In genomic region chr15:61660579-61660978, GRCh38 we compare ENCODE assay signal across 21 cellular contexts.
DNase-seq lines count a peak whose midpoint lies in the region; ATAC-seq and TF ChIP-seq lines count a peak whose summit lies in the region.
"Had no signal": no experiment of that assay in that cellular context is flagged by ENCODE, and none has a peak within 500 bp of the region (broad histone marks: within the 10 kb centered on the region; RNA-seq: fewer than 3 reads in every experiment).

No MANE protein-coding gene starts in this region.

- no peaks in the 10 kb centered on the region for H3K9me3 Mint-ChIP-seq in activated CD4-positive, alpha-beta T cell treated with anti-CD3 and anti-CD28 coated beads for 36 hours (ENCODE audit: low read depth)

- peak; percentile 67 for DNase-seq in GM03348 (ENCODE audit: low spot score)
- peak; percentile 31 for DNase-seq in amniotic epithelial cell (ENCODE audit: low read depth)
- DNase-seq in fibroblast of pulmonary artery (ENCODE audit: low read depth): peak; percentile 4
- DNase-seq in smooth muscle cell (lab: John Stamatoyannopoulos, UW; ENCODE audit: unreplicated experiment): no peak
- no peak for DNase-seq in posterior vena cava (ENCODE audit: low spot score)
- no peak for DNase-seq in activated CD4-positive, alpha-beta T cell treated with anti-CD3 and anti-CD28 coated beads for 36 hours
- no peak for DNase-seq in activated T-cell treated with anti-CD3 and anti-CD28 coated beads, Interleukin-2, amount 50 U/mL, for 48 hours
- DNase-seq in DMS 273 treated with DMSO at 0.1 percent for 48 hours (lab: John Stamatoyannopoulos, UW): no peak
- DNase-seq: activated CD4-positive, alpha-beta T cell treated with anti-CD3 and anti-CD28 coated beads for 4 hours; activated gamma-delta T cell treated with Interleukin-2 at 50 U/mL for 16 hours; anterior cingulate cortex; DMS53; NCI-H1417; NCI-H774; Peyer's patch; SK-N-SH; stimulated activated CD4-positive, alpha-beta T cell treated with anti-CD3 and anti-CD28 coated beads, Interleukin-2, amount 100 ng/mL, for 24 hours had no signal

- peak overlapping the region; percentile 36 for H3K4me2 ChIP-seq in smooth muscle cell
- H3K4me2 ChIP-seq: BLaER1 treated with 17β-estradiol and CSF1 and Interleukin-3, amounts not matched to agents 10 nM and 100 nM; SK-N-SH had no signal

- 70% methylated on average over 2 of the region's 2 CpGs for WGBS in smooth muscle cell (ENCODE audit: low lambda C conversion rate)

- H3K4me1 Mint-ChIP-seq in activated CD4-positive, alpha-beta T cell treated with anti-CD3 and anti-CD28 coated beads for 36 hours: no peaks in the 10 kb centered on the region

- H3K27ac ChIP-seq in smooth muscle cell (ENCODE audit: low read depth): peak overlapping the region; percentile 55
- H3K27ac ChIP-seq: BLaER1 treated with 17β-estradiol and CSF1 and Interleukin-3, amounts not matched to agents 10 nM and 100 nM had no signal

- TF ChIP-seq CTCF in fibroblast of pulmonary artery (IDR thresholded peaks at IDR 0.05; ENCODE audit: low read length, missing control alignments) (no peak), smooth muscle cell (IDR thresholded peaks at IDR 0.05; ENCODE audit: borderline replicate concordance, insufficient read depth, poor library complexity, severe bottlenecking) (no peak)

- no peaks in the 10 kb centered on the region for H3K27me3 ChIP-seq in smooth muscle cell (ENCODE audit: low read depth)
- H3K27me3 ChIP-seq: BLaER1 treated with 17β-estradiol and CSF1 and Interleukin-3, amounts not matched to agents 10 nM and 100 nM; Peyer's patch had no signal

- H3K27ac Mint-ChIP-seq in activated CD4-positive, alpha-beta T cell treated with anti-CD3 and anti-CD28 coated beads for 36 hours: no peak overlapping the region
- H3K27ac Mint-ChIP-seq: dendritic cell treated with granulocyte-macrophage colony-stimulating factor and Interleukin-4, amounts not matched to agents 40 ng/mL and 50 ng/mL, for 4 days; mesothelial cell of epicardium had no signal

- POLR2A ChIA-PET in activated CD4-positive, alpha-beta T cell treated with anti-CD3 and anti-CD28 coated beads for 36 hours (lab: Charles Lee): no interaction called here

- no peak overlapping the region for H3K4me3 ChIP-seq in fibroblast of pulmonary artery (replicated peaks; ENCODE audit: low read depth, low read length)
- no peak overlapping the region for H3K4me3 ChIP-seq in smooth muscle cell
- H3K4me3 ChIP-seq: BLaER1 treated with 17β-estradiol and CSF1 and Interleukin-3, amounts not matched to agents 10 nM and 100 nM; Peyer's patch had no signal

- peaks cover 23% of the 10 kb centered on the region for H3K27me3 Mint-ChIP-seq in activated CD4-positive, alpha-beta T cell treated with anti-CD3 and anti-CD28 coated beads for 36 hours
- H3K27me3 Mint-ChIP-seq: dendritic cell treated with granulocyte-macrophage colony-stimulating factor and Interleukin-4, amounts not matched to agents 40 ng/mL and 50 ng/mL, for 4 days had no signal

- H2AFZ ChIP-seq in smooth muscle cell (ENCODE audit: low read depth): no peak overlapping the region

- H3K4me1 ChIP-seq in smooth muscle cell (ENCODE audit: low read depth): no peaks in the 10 kb centered on the region
- H3K4me1 ChIP-seq: BLaER1 treated with 17β-estradiol and CSF1 and Interleukin-3, amounts not matched to agents 10 nM and 100 nM; Peyer's patch had no signal

- peaks cover 9% of the 10 kb centered on the region for H3F3A ChIP-seq in smooth muscle cell (ENCODE audit: low read depth)

- H3K4me3 Mint-ChIP-seq in activated CD4-positive, alpha-beta T cell treated with anti-CD3 and anti-CD28 coated beads for 36 hours: no peak overlapping the region
- H3K4me3 Mint-ChIP-seq: dendritic cell treated with granulocyte-macrophage colony-stimulating factor and Interleukin-4, amounts not matched to agents 40 ng/mL and 50 ng/mL, for 4 days; mesothelial cell of epicardium; neural crest cell had no signal

- no peaks in the 10 kb centered on the region for H3K36me3 ChIP-seq in smooth muscle cell (ENCODE audit: low read depth)
- H3K36me3 ChIP-seq: BLaER1 treated with 17β-estradiol and CSF1 and Interleukin-3, amounts not matched to agents 10 nM and 100 nM; Peyer's patch had no signal

- H3K36me3 Mint-ChIP-seq in activated CD4-positive, alpha-beta T cell treated with anti-CD3 and anti-CD28 coated beads for 36 hours (ENCODE audit: low read depth): no peaks in the 10 kb centered on the region
- H3K36me3 Mint-ChIP-seq: mesothelial cell of epicardium had no signal

- ATAC-seq in activated CD4-positive, alpha-beta T cell treated with anti-CD3 and anti-CD28 coated beads for 36 hours: no peak

- no peaks in the 10 kb centered on the region for H4K20me1 ChIP-seq in smooth muscle cell (ENCODE audit: low read depth)
- H4K20me1 ChIP-seq: BLaER1 treated with 17β-estradiol and CSF1 and Interleukin-3, amounts not matched to agents 10 nM and 100 nM had no signal

- peak overlapping the region; percentile 41 for H3K9ac ChIP-seq in smooth muscle cell (ENCODE audit: low read depth)
- H3K9ac ChIP-seq: BLaER1 treated with 17β-estradiol and CSF1 and Interleukin-3, amounts not matched to agents 10 nM and 100 nM; SK-N-SH had no signal

- no peaks in the 10 kb centered on the region for H3K9me3 ChIP-seq in smooth muscle cell (replicated peaks; ENCODE audit: low read depth)
- H3K9me3 ChIP-seq: Peyer's patch, SK-N-SH had no signal

- H3K79me2 ChIP-seq in smooth muscle cell (ENCODE audit: low read depth): no peaks in the 10 kb centered on the region

- intact Hi-C loops in posterior vena cava (cut with DNase I): no loop called here
- intact Hi-C loops in activated CD4-positive, alpha-beta T cell treated with anti-CD3 and anti-CD28 coated beads for 36 hours (cut with DNase I, micrococcal nuclease): no loop called here

- CTCF ChIA-PET in activated CD4-positive, alpha-beta T cell treated with anti-CD3 and anti-CD28 coated beads for 36 hours (lab: Charles Lee): interaction anchor here (0.9 to 1.2 kb wide), 2 partner anchors 20 to 173 kb away, joined by 3 read pairs; no protein-coding TSS in a partner anchor

Comparison
In these comparisons a context has a peak if more than half of its experiments do, and no peak if none do; other contexts are left out.
1. DNase-seq: peak in GM03348 (single experiment), amniotic epithelial cell (single experiment) and fibroblast of pulmonary artery (single experiment); none in smooth muscle cell (single experiment), posterior vena cava (single experiment), activated CD4-positive, alpha-beta T cell treated with anti-CD3 and anti-CD28 coated beads for 36 hours (single experiment), activated T-cell treated with anti-CD3 and anti-CD28 coated beads, Interleukin-2, amount 50 U/mL, for 48 hours (0 of 2) and DMS 273 treated with DMSO at 0.1 percent for 48 hours (single experiment).